8 cellular contexts compared by ENCODE assay signal in genomic region chr3:119937229-119937628, GRCh38.
DNase-seq lines count a peak whose midpoint lies in the region; ATAC-seq and TF ChIP-seq lines count a peak whose summit lies in the region.

No MANE protein-coding gene starts in this region.

- H3K27ac ChIP-seq in DND-41 (ENCODE audit: low read length) (no peak overlapping the region; the same call in 1 of the 2 replicates), suprapubic skin (no peak overlapping the region)

- H4K20me1 ChIP-seq in DND-41 (ENCODE audit: insufficient read depth, low read length): peaks cover 56% of the 10 kb centered on the region

- no peak overlapping the region for H3K4me2 ChIP-seq in DND-41 (ENCODE audit: insufficient read depth, low read length)

- peaks cover 6% of the 10 kb centered on the region; the same call in 1 of the 2 replicates for H3K36me3 ChIP-seq in DND-41 (ENCODE audit: insufficient read depth, low read length)
- H3K36me3 ChIP-seq in suprapubic skin: no peaks in the 10 kb centered on the region

- TF ChIP-seq POLR2A in suprapubic skin (IDR thresholded peaks at IDR 0.05): no peak

- peaks cover 15% of the 10 kb centered on the region for H3K4me1 ChIP-seq in DND-41 (ENCODE audit: insufficient read depth, low read length)
- H3K4me1 ChIP-seq in suprapubic skin: no peaks in the 10 kb centered on the region

- no peak overlapping the region for H2AFZ ChIP-seq in DND-41 (ENCODE audit: low read depth, low read length)

- no peaks in the 10 kb centered on the region for H3K27me3 ChIP-seq in DND-41 (ENCODE audit: insufficient read depth, low read length, poor library complexity)
- H3K27me3 ChIP-seq in suprapubic skin: no peaks in the 10 kb centered on the region

- WGBS in suprapubic skin: 89% methylated on average over 2 of the region's 2 CpGs

- DNase-seq in DND-41 (peak; percentile 60), mucosa of gallbladder (ENCODE audit: low spot score) (no peak), NCI-H1436 (lab: John Stamatoyannopoulos, UW) (no peak), suprapubic skin (ENCODE audit: low spot score in 2 of 2) (no peak), SW 1271 (lab: John Stamatoyannopoulos, UW) (no peak)
- peak; percentile 2 for DNase-seq in activated naive CD8-positive, alpha-beta T cell treated with anti-CD3 and anti-CD28 coated beads, Interleukin-2, amount 50 U/mL, for 16 hours (ENCODE audit: low read depth, low spot score)

- H3K4me3 ChIP-seq in DND-41 (ENCODE audit: low read depth in 1 of 2, low read length in 2 of 2) (no peak overlapping the region), suprapubic skin (no peak overlapping the region)

- H3K9ac ChIP-seq in DND-41 (ENCODE audit: low read depth, low read length): no peak overlapping the region

- TF ChIP-seq CTCF in DND-41 (IDR thresholded peaks at IDR 0.05; ENCODE audit: borderline replicate concordance, extremely low read depth, low read length, poor library complexity, severe bottlenecking): no peak
- TF ChIP-seq CTCF in suprapubic skin (IDR thresholded peaks at IDR 0.05): no peak

- TF ChIP-seq EP300 in suprapubic skin (IDR thresholded peaks at IDR 0.05): no peak

- H3K79me2 ChIP-seq in DND-41 (ENCODE audit: insufficient read depth, low read length): peaks cover 92% of the 10 kb centered on the region

- H3K9me3 ChIP-seq in DND-41 (ENCODE audit: insufficient read depth, low read length, severe bottlenecking) (no peaks in the 10 kb centered on the region), suprapubic skin (no peaks in the 10 kb centered on the region)

- peak; percentile 98 for ATAC-seq in DND-41 (ENCODE audit: insufficient read depth, low read depth)
- ATAC-seq in GM21367 (IDR thresholded peaks at IDR 0.05; ENCODE audit: unreplicated experiment): peak; percentile 96
- peak; percentile 90 for ATAC-seq in HG03575 (IDR thresholded peaks at IDR 0.05; ENCODE audit: extremely low read depth, insufficient number of reproducible peaks, low FRiP score, unreplicated experiment)

Comparison
In these comparisons a context has a peak if more than half of its experiments do, and no peak if none do; other contexts are left out.
1. DNase-seq: peak in DND-41 (single experiment) and activated naive CD8-positive, alpha-beta T cell treated with anti-CD3 and anti-CD28 coated beads, Interleukin-2, amount 50 U/mL, for 16 hours (single experiment); none in mucosa of gallbladder (single experiment), NCI-H1436 (single experiment), suprapubic skin (0 of 2) and SW 1271 (0 of 2).
2. Peak in every context shown above with its lines, with median percentiles within 50 percentile points of each other: ATAC-seq.